Comparison of ENCODE assay signal across 1 cellular context in the genomic region with DNA sequence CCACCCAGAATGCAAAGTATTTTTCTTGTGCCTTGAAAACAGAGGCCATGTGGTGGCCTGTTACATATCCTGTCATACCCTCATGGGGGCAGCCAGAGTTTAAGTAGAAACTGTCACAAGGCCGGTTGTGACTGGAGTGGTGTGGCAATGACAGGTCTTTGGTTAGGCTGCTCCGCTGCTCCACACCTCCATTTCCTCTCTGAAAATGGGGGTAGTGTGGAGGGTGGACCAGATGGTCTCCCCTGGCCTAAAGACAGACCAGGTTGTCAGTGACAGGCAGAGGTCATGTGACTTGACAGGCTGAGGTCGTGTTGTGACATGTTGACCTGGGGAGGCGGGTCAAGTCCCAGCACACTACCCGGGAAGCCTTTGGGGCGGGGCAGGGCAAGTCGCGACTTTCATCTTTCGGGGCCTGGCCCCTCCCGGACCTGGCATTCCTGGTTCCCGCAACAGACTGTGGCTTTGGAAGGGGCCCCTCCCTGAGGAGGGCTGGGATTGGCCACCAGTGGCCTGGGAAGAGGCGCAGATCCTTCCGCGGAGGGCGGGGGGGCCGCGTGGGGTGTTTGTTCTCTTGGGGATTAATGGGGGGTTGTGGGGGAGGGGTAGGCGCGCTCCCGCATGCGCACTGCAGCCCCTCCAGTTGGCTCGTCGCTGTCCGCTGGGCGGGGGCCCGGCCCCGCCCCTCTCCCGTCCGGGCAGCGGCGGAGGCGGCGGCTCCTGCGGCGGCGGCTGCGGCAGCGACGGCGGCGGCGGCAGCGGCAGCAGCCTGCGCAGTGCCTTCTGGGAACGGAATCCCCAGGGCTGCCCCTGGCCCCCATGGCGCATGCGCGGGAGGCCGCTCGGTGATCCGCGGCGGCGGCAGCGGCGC.
TF ChIP-seq lines count a peak whose summit lies in the region.

TSS of gene MBD6 (plus strand) at position 806 of the 868 bp plus-strand sequence. CDS start 1,480 bp downstream, outside the sequence.

TF ChIP-seq in HepG2, 621 proteins besides CTCF, POLR2A, EP300 and RAD21 (continued from another document and continues in another):
- TF ChIP-seq, protein P1, sequence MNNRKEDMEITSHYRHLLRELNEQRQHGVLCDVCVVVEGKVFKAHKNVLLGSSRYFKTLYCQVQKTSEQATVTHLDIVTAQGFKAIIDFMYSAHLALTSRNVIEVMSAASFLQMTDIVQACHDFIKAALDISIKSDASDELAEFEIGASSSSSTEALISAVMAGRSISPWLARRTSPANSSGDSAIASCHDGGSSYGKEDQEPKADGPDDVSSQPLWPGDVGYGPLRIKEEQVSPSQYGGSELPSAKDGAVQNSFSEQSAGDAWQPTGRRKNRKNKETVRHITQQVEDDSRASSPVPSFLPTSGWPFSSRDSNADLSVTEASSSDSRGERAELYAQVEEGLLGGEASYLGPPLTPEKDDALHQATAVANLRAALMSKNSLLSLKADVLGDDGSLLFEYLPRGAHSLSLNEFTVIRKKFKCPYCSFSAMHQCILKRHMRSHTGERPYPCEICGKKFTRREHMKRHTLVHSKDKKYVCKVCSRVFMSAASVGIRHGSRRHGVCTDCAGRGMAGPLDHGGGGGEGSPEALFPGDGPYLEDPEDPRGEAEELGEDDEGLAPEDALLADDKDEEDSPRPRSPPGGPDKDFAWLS (CRISPR knock-in tag; IDR thresholded peaks at IDR 0.05; ENCODE audit: borderline replicate concordance), result peak; percentile 98
- TF ChIP-seq ZBTB7B (CRISPR knock-in tag; IDR thresholded peaks at IDR 0.05) (no peak), XRCC5 (optimal IDR thresholded peaks at IDR 0.05; ENCODE audit: low read length) (peak; percentile 74), ZBTB1 (CRISPR knock-in tag; IDR thresholded peaks at IDR 0.05; ENCODE audit: borderline replicate concordance) (peak; percentile 85), NONO (IDR thresholded peaks at IDR 0.05) (no peak), NONO (CRISPR knock-in tag; conservative IDR thresholded peaks at IDR 0.05) (peak; percentile 74; the same call in 1 of the 2 replicates), ZNF792 (CRISPR knock-in tag; IDR thresholded peaks at IDR 0.05) (peak; percentile 26; the same call in 1 of the 2 replicates), NR2C2 (CRISPR knock-in tag; IDR thresholded peaks at IDR 0.05; ENCODE audit: borderline replicate concordance) (peak; percentile 90), ZNF263 (CRISPR knock-in tag; IDR thresholded peaks at IDR 0.05) (0 out of 2 replicates have a peak, but pooled peaks have one; percentile 6), ZNF790 (CRISPR knock-in tag; IDR thresholded peaks at IDR 0.05; ENCODE audit: borderline replicate concordance) (peak; percentile 71; the same call in 1 of the 2 replicates), DPF2 (CRISPR knock-in tag; IDR thresholded peaks at IDR 0.05; ENCODE audit: borderline replicate concordance, low read depth) (peak; percentile 68; the same call in 1 of the 2 replicates), TBX3 (IDR thresholded peaks at IDR 0.05; ENCODE audit: borderline replicate concordance) (peak; percentile 62), CEBPG (CRISPR knock-in tag; IDR thresholded peaks at IDR 0.05) (peak; percentile 61), SALL1 (CRISPR knock-in tag; IDR thresholded peaks at IDR 0.05) (peak; percentile 81), HDAC1 (CRISPR knock-in tag; IDR thresholded peaks at IDR 0.05) (peak; percentile 95), ZXDC (CRISPR knock-in tag; IDR thresholded peaks at IDR 0.05) (no peak), ZZZ3 (CRISPR knock-in tag; IDR thresholded peaks at IDR 0.05; ENCODE audit: borderline replicate concordance) (0 out of 2 replicates have a peak, but pooled peaks have one; percentile 50), TAF15 (IDR thresholded peaks at IDR 0.05; ENCODE audit: low read depth, low read length, poor library complexity, severe bottlenecking) (peak; percentile 65), HIVEP1 (CRISPR knock-in tag; IDR thresholded peaks at IDR 0.05) (peak; percentile 96)
- TF ChIP-seq, protein P2, sequence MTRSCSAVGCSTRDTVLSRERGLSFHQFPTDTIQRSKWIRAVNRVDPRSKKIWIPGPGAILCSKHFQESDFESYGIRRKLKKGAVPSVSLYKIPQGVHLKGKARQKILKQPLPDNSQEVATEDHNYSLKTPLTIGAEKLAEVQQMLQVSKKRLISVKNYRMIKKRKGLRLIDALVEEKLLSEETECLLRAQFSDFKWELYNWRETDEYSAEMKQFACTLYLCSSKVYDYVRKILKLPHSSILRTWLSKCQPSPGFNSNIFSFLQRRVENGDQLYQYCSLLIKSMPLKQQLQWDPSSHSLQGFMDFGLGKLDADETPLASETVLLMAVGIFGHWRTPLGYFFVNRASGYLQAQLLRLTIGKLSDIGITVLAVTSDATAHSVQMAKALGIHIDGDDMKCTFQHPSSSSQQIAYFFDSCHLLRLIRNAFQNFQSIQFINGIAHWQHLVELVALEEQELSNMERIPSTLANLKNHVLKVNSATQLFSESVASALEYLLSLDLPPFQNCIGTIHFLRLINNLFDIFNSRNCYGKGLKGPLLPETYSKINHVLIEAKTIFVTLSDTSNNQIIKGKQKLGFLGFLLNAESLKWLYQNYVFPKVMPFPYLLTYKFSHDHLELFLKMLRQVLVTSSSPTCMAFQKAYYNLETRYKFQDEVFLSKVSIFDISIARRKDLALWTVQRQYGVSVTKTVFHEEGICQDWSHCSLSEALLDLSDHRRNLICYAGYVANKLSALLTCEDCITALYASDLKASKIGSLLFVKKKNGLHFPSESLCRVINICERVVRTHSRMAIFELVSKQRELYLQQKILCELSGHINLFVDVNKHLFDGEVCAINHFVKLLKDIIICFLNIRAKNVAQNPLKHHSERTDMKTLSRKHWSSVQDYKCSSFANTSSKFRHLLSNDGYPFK (CRISPR knock-in tag; IDR thresholded peaks at IDR 0.05; ENCODE audit: borderline replicate concordance), result peak; percentile 54; the same call in 1 of the 2 replicates
- TF ChIP-seq, protein P3, sequence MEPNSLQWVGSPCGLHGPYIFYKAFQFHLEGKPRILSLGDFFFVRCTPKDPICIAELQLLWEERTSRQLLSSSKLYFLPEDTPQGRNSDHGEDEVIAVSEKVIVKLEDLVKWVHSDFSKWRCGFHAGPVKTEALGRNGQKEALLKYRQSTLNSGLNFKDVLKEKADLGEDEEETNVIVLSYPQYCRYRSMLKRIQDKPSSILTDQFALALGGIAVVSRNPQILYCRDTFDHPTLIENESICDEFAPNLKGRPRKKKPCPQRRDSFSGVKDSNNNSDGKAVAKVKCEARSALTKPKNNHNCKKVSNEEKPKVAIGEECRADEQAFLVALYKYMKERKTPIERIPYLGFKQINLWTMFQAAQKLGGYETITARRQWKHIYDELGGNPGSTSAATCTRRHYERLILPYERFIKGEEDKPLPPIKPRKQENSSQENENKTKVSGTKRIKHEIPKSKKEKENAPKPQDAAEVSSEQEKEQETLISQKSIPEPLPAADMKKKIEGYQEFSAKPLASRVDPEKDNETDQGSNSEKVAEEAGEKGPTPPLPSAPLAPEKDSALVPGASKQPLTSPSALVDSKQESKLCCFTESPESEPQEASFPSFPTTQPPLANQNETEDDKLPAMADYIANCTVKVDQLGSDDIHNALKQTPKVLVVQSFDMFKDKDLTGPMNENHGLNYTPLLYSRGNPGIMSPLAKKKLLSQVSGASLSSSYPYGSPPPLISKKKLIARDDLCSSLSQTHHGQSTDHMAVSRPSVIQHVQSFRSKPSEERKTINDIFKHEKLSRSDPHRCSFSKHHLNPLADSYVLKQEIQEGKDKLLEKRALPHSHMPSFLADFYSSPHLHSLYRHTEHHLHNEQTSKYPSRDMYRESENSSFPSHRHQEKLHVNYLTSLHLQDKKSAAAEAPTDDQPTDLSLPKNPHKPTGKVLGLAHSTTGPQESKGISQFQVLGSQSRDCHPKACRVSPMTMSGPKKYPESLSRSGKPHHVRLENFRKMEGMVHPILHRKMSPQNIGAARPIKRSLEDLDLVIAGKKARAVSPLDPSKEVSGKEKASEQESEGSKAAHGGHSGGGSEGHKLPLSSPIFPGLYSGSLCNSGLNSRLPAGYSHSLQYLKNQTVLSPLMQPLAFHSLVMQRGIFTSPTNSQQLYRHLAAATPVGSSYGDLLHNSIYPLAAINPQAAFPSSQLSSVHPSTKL (CRISPR knock-in tag; IDR thresholded peaks at IDR 0.05), result peak; percentile 60
- TF ChIP-seq, protein P4, sequence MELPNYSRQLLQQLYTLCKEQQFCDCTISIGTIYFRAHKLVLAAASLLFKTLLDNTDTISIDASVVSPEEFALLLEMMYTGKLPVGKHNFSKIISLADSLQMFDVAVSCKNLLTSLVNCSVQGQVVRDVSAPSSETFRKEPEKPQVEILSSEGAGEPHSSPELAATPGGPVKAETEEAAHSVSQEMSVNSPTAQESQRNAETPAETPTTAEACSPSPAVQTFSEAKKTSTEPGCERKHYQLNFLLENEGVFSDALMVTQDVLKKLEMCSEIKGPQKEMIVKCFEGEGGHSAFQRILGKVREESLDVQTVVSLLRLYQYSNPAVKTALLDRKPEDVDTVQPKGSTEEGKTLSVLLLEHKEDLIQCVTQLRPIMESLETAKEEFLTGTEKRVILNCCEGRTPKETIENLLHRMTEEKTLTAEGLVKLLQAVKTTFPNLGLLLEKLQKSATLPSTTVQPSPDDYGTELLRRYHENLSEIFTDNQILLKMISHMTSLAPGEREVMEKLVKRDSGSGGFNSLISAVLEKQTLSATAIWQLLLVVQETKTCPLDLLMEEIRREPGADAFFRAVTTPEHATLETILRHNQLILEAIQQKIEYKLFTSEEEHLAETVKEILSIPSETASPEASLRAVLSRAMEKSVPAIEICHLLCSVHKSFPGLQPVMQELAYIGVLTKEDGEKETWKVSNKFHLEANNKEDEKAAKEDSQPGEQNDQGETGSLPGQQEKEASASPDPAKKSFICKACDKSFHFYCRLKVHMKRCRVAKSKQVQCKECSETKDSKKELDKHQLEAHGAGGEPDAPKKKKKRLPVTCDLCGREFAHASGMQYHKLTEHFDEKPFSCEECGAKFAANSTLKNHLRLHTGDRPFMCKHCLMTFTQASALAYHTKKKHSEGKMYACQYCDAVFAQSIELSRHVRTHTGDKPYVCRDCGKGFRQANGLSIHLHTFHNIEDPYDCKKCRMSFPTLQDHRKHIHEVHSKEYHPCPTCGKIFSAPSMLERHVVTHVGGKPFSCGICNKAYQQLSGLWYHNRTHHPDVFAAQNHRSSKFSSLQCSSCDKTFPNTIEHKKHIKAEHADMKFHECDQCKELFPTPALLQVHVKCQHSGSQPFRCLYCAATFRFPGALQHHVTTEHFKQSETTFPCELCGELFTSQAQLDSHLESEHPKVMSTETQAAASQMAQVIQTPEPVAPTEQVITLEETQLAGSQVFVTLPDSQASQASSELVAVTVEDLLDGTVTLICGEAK (IDR thresholded peaks at IDR 0.05), result no peak
- TF ChIP-seq, protein P4 (CRISPR knock-in tag; IDR thresholded peaks at IDR 0.05), result no peak; the same call in 1 of the 2 replicates
